20 cellular contexts compared by ENCODE assay signal in the genomic region with DNA sequence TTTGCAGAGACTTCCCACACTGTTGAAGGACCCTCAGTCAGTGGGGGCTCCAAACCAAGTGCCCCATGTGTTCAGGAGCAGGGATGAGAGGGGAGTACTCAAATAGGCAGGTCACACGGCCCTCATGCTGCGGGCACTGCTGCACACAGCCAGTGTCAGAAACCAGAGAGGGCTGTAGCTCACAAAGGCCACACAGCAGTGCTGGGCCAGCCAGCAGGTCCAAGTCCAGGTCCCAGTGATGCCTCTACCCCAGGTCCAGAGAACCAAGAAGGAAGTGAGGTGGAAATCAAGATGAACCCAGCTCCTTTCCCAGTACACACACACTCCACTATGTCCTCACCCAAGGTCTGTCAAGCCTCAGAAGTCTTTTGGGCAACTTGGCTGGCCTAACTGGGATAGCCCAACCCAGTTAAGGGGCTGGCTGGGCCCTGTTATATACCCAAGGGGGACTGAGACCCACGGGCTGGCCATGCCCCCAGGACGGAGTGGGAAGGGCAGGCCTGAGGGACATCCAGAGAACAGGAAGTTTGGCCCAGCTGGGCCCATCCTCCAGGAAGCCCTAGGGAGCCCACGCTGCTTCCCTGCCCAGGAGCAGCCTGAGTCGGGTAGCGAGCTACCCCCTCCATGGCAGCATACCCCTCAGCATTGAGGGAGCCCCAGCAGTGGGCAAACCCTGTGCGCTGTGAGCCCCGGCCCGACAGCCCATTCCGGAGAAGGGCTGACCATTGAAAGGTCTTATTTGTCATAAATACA. TPM values are rescaled to one million over a fixed set of nuclear protein-coding genes. Genes with fewer than 3 reads are reported as not detected.
DNase-seq lines count a peak whose midpoint lies in the region; ATAC-seq and TF ChIP-seq lines count a peak whose summit lies in the region.
"Had no signal": no experiment of that assay in that cellular context is flagged by ENCODE, and none has a peak within 500 bp of the region (broad histone marks: within the 10 kb centered on the region; RNA-seq: fewer than 3 reads in every experiment).

No MANE protein-coding gene starts in this region.

- H3K36me3 ChIP-seq in BLaER1 treated with 17β-estradiol and CSF1 and Interleukin-3, amounts not matched to agents 10 nM and 100 nM = no peaks in the 10 kb centered on the region
- H3K36me3 ChIP-seq in brain microvascular endothelial cell (replicated peaks) = no peaks in the 10 kb centered on the region

- H4K20me1 ChIP-seq in BLaER1 treated with 17β-estradiol and CSF1 and Interleukin-3, amounts not matched to agents 10 nM and 100 nM = 0 out of 22 replicates have a peak, but pooled peaks cover 0 to 6% (median 0%) of the 10 kb centered on the region in 11 experiments

- H3K27ac ChIP-seq in BLaER1 treated with 17β-estradiol and CSF1 and Interleukin-3, amounts not matched to agents 10 nM and 100 nM = 0 out of 22 replicates have a peak overlapping the region, but pooled peaks of 1 of the 11 experiments have one; percentile 4
- no peak overlapping the region for H3K27ac ChIP-seq in brain microvascular endothelial cell
- H3K27ac ChIP-seq: RWPE1 had no signal

- no peaks in the 10 kb centered on the region for H3K27me3 Mint-ChIP-seq in activated CD4-positive, alpha-beta T cell treated with anti-CD3 and anti-CD28 coated beads for 36 hours
- peaks cover 11% of the 10 kb centered on the region for H3K27me3 Mint-ChIP-seq in glutamatergic neuron (ENCODE audit: unreplicated experiment)

- TF ChIP-seq CTCF in glutamatergic neuron (IDR thresholded peaks at IDR 0.05; ENCODE audit: partially characterized antibody, unreplicated experiment) = no peak
- no peak for TF ChIP-seq CTCF in brain microvascular endothelial cell (IDR thresholded peaks at IDR 0.05; ENCODE audit: low read depth, low read length, missing control alignments)

- intact Hi-C loops in activated CD4-positive, alpha-beta T cell treated with anti-CD3 and anti-CD28 coated beads for 36 hours (cut with DNase I, micrococcal nuclease) = no loop called here
- intact Hi-C loops in posterior vena cava (cut with DNase I) = no loop called here

- peak overlapping the region in 9 of 11 experiments; percentile 15 to 91 (median 67); a peak in 16 of 22 replicates for H3K4me2 ChIP-seq in BLaER1 treated with 17β-estradiol and CSF1 and Interleukin-3, amounts not matched to agents 10 nM and 100 nM

- no peaks in the 10 kb centered on the region for H3K27me3 ChIP-seq in BLaER1 treated with 17β-estradiol and CSF1 and Interleukin-3, amounts not matched to agents 10 nM and 100 nM
- no peaks in the 10 kb centered on the region for H3K27me3 ChIP-seq in brain microvascular endothelial cell (replicated peaks)

- H3K9me3 ChIP-seq in BLaER1 treated with 17β-estradiol and CSF1 and Interleukin-3, amounts not matched to agents 10 nM and 100 nM (replicated peaks in 1 of 11) = peaks cover 0 to 9% (median 7%) of the 10 kb centered on the region in 11 experiments; a peak in 7 of 22 replicates

- peaks cover 0 to 35% (median 29%) of the 10 kb centered on the region in 10 experiments; a peak in 15 of 20 replicates for H3K4me1 ChIP-seq in BLaER1 treated with 17β-estradiol and CSF1 and Interleukin-3, amounts not matched to agents 10 nM and 100 nM

- in situ Hi-C loops in brain microvascular endothelial cell (cut with HindIII; ENCODE audit: low pct_ligation_motif_present, low sequenced_read_pairs) = no loop called here

- no peak overlapping the region for H3K27ac Mint-ChIP-seq in activated CD4-positive, alpha-beta T cell treated with anti-CD3 and anti-CD28 coated beads for 36 hours
- no peak overlapping the region for H3K27ac Mint-ChIP-seq in glutamatergic neuron (ENCODE audit: unreplicated experiment)
- H3K27ac Mint-ChIP-seq: CD4-positive, alpha-beta T cell had no signal

- H3K4me1 Mint-ChIP-seq in activated CD4-positive, alpha-beta T cell treated with anti-CD3 and anti-CD28 coated beads for 36 hours = no peaks in the 10 kb centered on the region
- peaks cover 5% of the 10 kb centered on the region for H3K4me1 Mint-ChIP-seq in glutamatergic neuron (ENCODE audit: low read depth, unreplicated experiment)

- H3K36me3 Mint-ChIP-seq in activated CD4-positive, alpha-beta T cell treated with anti-CD3 and anti-CD28 coated beads for 36 hours (ENCODE audit: low read depth) = no peaks in the 10 kb centered on the region
- no peaks in the 10 kb centered on the region for H3K36me3 Mint-ChIP-seq in glutamatergic neuron (ENCODE audit: unreplicated experiment)

- POLR2A ChIA-PET in activated CD4-positive, alpha-beta T cell treated with anti-CD3 and anti-CD28 coated beads for 36 hours (lab: Charles Lee) = no interaction called here

- no peaks in the 10 kb centered on the region for H3K9me3 Mint-ChIP-seq in activated CD4-positive, alpha-beta T cell treated with anti-CD3 and anti-CD28 coated beads for 36 hours (ENCODE audit: low read depth)
- H3K9me3 Mint-ChIP-seq in glutamatergic neuron (ENCODE audit: unreplicated experiment) = no peaks in the 10 kb centered on the region
- H3K9me3 Mint-ChIP-seq: CD4-positive, alpha-beta T cell had no signal

- ATAC-seq in activated CD4-positive, alpha-beta T cell treated with anti-CD3 and anti-CD28 coated beads for 36 hours = no peak
- ATAC-seq in HG02610 (IDR thresholded peaks at IDR 0.05; ENCODE audit: unreplicated experiment) = no peak
- ATAC-seq: HCT116 had no signal

- peak overlapping the region in 1 of 11 experiments; percentile 36; a peak in 1 of 22 replicates for H3K9ac ChIP-seq in BLaER1 treated with 17β-estradiol and CSF1 and Interleukin-3, amounts not matched to agents 10 nM and 100 nM

- H3K4me3 Mint-ChIP-seq in activated CD4-positive, alpha-beta T cell treated with anti-CD3 and anti-CD28 coated beads for 36 hours = no peak overlapping the region
- no peak overlapping the region for H3K4me3 Mint-ChIP-seq in glutamatergic neuron (ENCODE audit: unreplicated experiment)
- H3K4me3 Mint-ChIP-seq: CD4-positive, alpha-beta T cell had no signal

- CTCF ChIA-PET in activated CD4-positive, alpha-beta T cell treated with anti-CD3 and anti-CD28 coated beads for 36 hours (lab: Charles Lee) = no interaction called here

- peak; percentile 1 for DNase-seq in activated CD4-positive, alpha-beta T cell treated with anti-CD3 and anti-CD28 coated beads for 36 hours
- DNase-seq in activated CD4-positive, alpha-beta T cell treated with anti-CD3 and anti-CD28 coated beads for 48 hours = no peak
- peak; percentile 9 for DNase-seq in glutamatergic neuron
- DNase-seq in posterior vena cava (ENCODE audit: low spot score) = peak; percentile 75
- no peak for DNase-seq in brain microvascular endothelial cell
- DNase-seq in stimulated activated CD4-positive, alpha-beta T cell treated with anti-CD3 and anti-CD28 coated beads, Interleukin-15, amount 100 ng/mL, for 24 hours = no peak
- DNase-seq: CD4-positive, alpha-beta T cell; DMS79 treated with DMSO at 0.1 percent for 48 hours; GDM1; KBM-7; NCI-H1092 treated with DMSO at 0.1 percent for 48 hours; NCI-H1694 treated with DMSO at 0.1 percent for 48 hours; NCI-H345; NCI-H526 treated with DMSO at 0.1 percent for 48 hours; NK-92 treated with Interleukin-12 subunit alpha and Interleukin-12 subunit beta, amount 100 ng/mL, for 24 hours had no signal

- H3K4me3 ChIP-seq in BLaER1 treated with 17β-estradiol and CSF1 and Interleukin-3, amounts not matched to agents 10 nM and 100 nM = no peak overlapping the region
- H3K4me3 ChIP-seq in brain microvascular endothelial cell (ENCODE audit: low read depth, low read length) = no peak overlapping the region

RNA-seq across cellular contexts. Expression of gene GRID1, which starts 24.3 kb away (rescaled TPM):
- total RNA-seq in activated CD4-positive, alpha-beta T cell treated with anti-CD3 and anti-CD28 coated beads for 36 hours = not detected
- 8.0 TPM for total RNA-seq in glutamatergic neuron (ENCODE audit: unreplicated experiment)
- 1 to 10 TPM; 4.4 to 5.6 TPM for total RNA-seq in posterior vena cava
- total RNA-seq: CD4-positive, alpha-beta T cell; M059J had no signal

Comparison
In these comparisons a context has a peak if more than half of its experiments do, and no peak if none do; other contexts are left out.
1. DNase-seq: peak in activated CD4-positive, alpha-beta T cell treated with anti-CD3 and anti-CD28 coated beads for 36 hours (single experiment), glutamatergic neuron (single experiment) and posterior vena cava (single experiment); none in activated CD4-positive, alpha-beta T cell treated with anti-CD3 and anti-CD28 coated beads for 48 hours (single experiment), brain microvascular endothelial cell (single experiment) and stimulated activated CD4-positive, alpha-beta T cell treated with anti-CD3 and anti-CD28 coated beads, Interleukin-15, amount 100 ng/mL, for 24 hours (single experiment).